ENCODE assay signal across 18 cellular contexts in the genomic region with DNA sequence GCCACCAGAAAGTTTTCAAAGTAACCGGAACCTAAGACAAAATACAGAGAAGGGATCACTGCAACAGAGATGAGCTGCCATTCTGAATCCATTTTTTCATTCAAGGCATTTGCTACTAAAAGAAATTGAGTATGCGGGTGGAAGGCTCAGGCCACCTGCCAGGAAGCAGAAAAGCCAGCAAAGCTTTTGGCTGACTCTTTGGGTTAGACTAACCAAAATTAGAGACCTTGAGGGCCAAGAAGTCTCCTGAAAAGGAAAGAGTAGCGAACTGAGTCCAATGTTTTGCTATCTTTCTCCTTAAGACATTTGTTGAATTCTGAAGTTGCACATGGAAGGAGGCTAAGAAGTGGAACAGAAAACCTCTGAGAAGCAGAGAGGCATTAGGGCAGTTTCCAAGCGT.
A peak's percentile ranks its signal among the peaks of the same experiment; 100 is the strongest.
DNase-seq lines count a peak whose midpoint lies in the region; ATAC-seq, FAIRE-seq and TF ChIP-seq lines count a peak whose summit lies in the region.
"Had no signal": no experiment of that assay in that cellular context is flagged by ENCODE, and none has a peak within 500 bp of the region (broad histone marks: within the 10 kb centered on the region; RNA-seq: fewer than 3 reads in every experiment).

No MANE protein-coding gene starts in this region.

- no peaks in the 10 kb centered on the region for H3K9me3 ChIP-seq in H1 (ENCODE audit: insufficient read depth in 2 of 2, low read depth in 1 of 2, low read length in 1 of 2)
- no peaks in the 10 kb centered on the region for H3K9me3 ChIP-seq in right cardiac atrium (ENCODE audit: control insufficient read depth, low read length)
- H3K9me3 ChIP-seq in aorta (ENCODE audit: control insufficient read depth, low read length): no peaks in the 10 kb centered on the region
- H3K9me3 ChIP-seq: A549, BLaER1, HAP-1 had no signal

- H3K27me3 ChIP-seq in H1 (replicated peaks in 1 of 4; ENCODE audit: control insufficient read depth in 3 of 4, extremely low read depth in 1 of 4, insufficient read depth in 3 of 4, low read length in 3 of 4): no peaks in the 10 kb centered on the region
- H3K27me3 ChIP-seq in right cardiac atrium (ENCODE audit: control insufficient read depth, insufficient read depth): no peaks in the 10 kb centered on the region
- H3K27me3 ChIP-seq in aorta (ENCODE audit: control insufficient read depth in 1 of 2, insufficient read depth in 2 of 2, low read length in 1 of 2): no peaks in the 10 kb centered on the region
- H3K27me3 ChIP-seq: BLaER1 had no signal

- no peak overlapping the region for H2BK120ac ChIP-seq in H1 (replicated peaks; ENCODE audit: low read depth, low read length)

- H2AK5ac ChIP-seq in H1 (ENCODE audit: low read depth, low read length): no peak overlapping the region

- WGBS in H1 (ENCODE audit: extremely low coverage in 1 of 2, insufficient coverage in 1 of 2, insufficient read length in 1 of 2, insufficient replicate concordance in 2 of 2, low coverage in 1 of 2, low lambda C conversion rate in 2 of 2, missing lambda C conversion rate in 1 of 2), 2 experiments: 86% methylated on average over 4 of the region's 4 CpGs; no CpG with 5 or more reads in 1 of the 2 experiments
- WGBS in right cardiac atrium: 72% methylated on average over 4 of the region's 4 CpGs
- WGBS in aorta, 2 donors: 43 to 46% methylated on average over 4 of the region's 4 CpGs

- no peak overlapping the region for H3K18ac ChIP-seq in H1 (ENCODE audit: extremely low read depth, low read length)

- no peaks in the 10 kb centered on the region for H3K79me1 ChIP-seq in H1 (ENCODE audit: low read depth, low read length)

- DNase-seq in Right ventricle myocardium inferior (ENCODE audit: missing footprints) (no peak), cardiac septum (ENCODE audit: low spot score) (no peak), H1 (ENCODE audit: low read depth in 1 of 2, low spot score in 2 of 2) (no peak), right cardiac atrium (peak; percentile 36 to 85 (median 68)), aorta (no peak), putamen (ENCODE audit: low spot score) (no peak), H4 (ENCODE audit: low spot score) (no peak)
- DNase-seq: CD4-positive, alpha-beta memory T cell; DMS153; DMS79; GDM1; GOT3 had no signal

- H3K27ac ChIP-seq in H1 (ENCODE audit: low read depth, low read length) (no peak overlapping the region), right cardiac atrium (ENCODE audit: low read length) (no peak overlapping the region), aorta (ENCODE audit: low read depth in 1 of 2, low read length in 2 of 2) (no peak overlapping the region)
- H3K27ac ChIP-seq: 22Rv1, A549, BLaER1 had no signal

- CTCF ChIA-PET in H1 (lab: Charles Lee; ENCODE audit: partially characterized antibody): interaction anchor here (1.2 to 1.5 kb wide), 3 partner anchors 11 to 148 kb away, joined by 3 to 6 read pairs (median 4); no protein-coding TSS in a partner anchor

- peak; percentile 44 for ATAC-seq in Right ventricle myocardium inferior
- ATAC-seq in right cardiac atrium: peak in 1 of 2 donors; percentile 67
- peak; percentile 47 for ATAC-seq in aorta (ENCODE audit: low FRiP score)
- ATAC-seq: A549 had no signal

- H3K14ac ChIP-seq in H1 (ENCODE audit: insufficient read length): no peak overlapping the region

- H3K9ac ChIP-seq in H1 (replicated peaks in 1 of 4; ENCODE audit: extremely low read depth in 1 of 4, low read depth in 3 of 4, low read length in 3 of 4): no peak overlapping the region
- H3K9ac ChIP-seq: BLaER1 had no signal

- no peak overlapping the region for H2BK15ac ChIP-seq in H1 (ENCODE audit: low read length)

- H4K8ac ChIP-seq in H1 (ENCODE audit: extremely low read depth, insufficient read depth, low read length): no peak overlapping the region

- no peak for TF ChIP-seq RAD21 in H1 (IDR thresholded peaks at IDR 0.05 in 1 of 2, conservative IDR thresholded peaks at IDR 0.05 in 1 of 2; ENCODE audit: low read depth in 2 of 2, low read length in 2 of 2)

- peak overlapping the region; percentile 46; the same call in 1 of the 2 replicates for H2AFZ ChIP-seq in H1 (ENCODE audit: low read length)

- no peak overlapping the region for H3K4me2 ChIP-seq in H1 (ENCODE audit: insufficient read depth in 1 of 2, low read depth in 2 of 2, low read length in 2 of 2)
- H3K4me2 ChIP-seq: A549, BLaER1 had no signal

- H3K56ac ChIP-seq in H1 (replicated peaks; ENCODE audit: insufficient read length, low read depth, low read length): no peak overlapping the region

- TF ChIP-seq POLR2A in H1 (IDR thresholded peaks at IDR 0.05; ENCODE audit: control extremely low read depth in 1 of 2, low read depth in 2 of 2, low read length in 2 of 2): no peak

- H3K23me2 ChIP-seq in H1 (ENCODE audit: low read depth, low read length): no peaks in the 10 kb centered on the region

- no peak overlapping the region for H3K23ac ChIP-seq in H1 (ENCODE audit: insufficient read length)

- intact Hi-C loops in Right ventricle myocardium inferior (cut with DNase I): no loop called here
- intact Hi-C loops in cardiac septum (cut with DNase I): no loop called here
- intact Hi-C loops in right cardiac atrium (cut with DNase I): no loop called here
- intact Hi-C loops in aorta (cut with DNase I): no loop called here

- FAIRE-seq in H1 (lab: Jason Lieb, UNC): no peak
- FAIRE-seq: A549, GM12892, GM18507 had no signal

- H2BK20ac ChIP-seq in H1 (ENCODE audit: low read length): no peak overlapping the region

- H4K20me1 ChIP-seq in H1 (replicated peaks in 1 of 2; ENCODE audit: control insufficient read depth in 1 of 2, insufficient read depth in 2 of 2, low read length in 2 of 2): no peaks in the 10 kb centered on the region
- H4K20me1 ChIP-seq: BLaER1 had no signal

- H3K4me3 ChIP-seq in H1 (ENCODE audit: extremely low read depth in 1 of 4, insufficient read depth in 2 of 4, low read depth in 3 of 4, low read length in 4 of 4): no peak overlapping the region
- H3K4me3 ChIP-seq in right cardiac atrium (ENCODE audit: low read length): no peak overlapping the region
- no peak overlapping the region for H3K4me3 ChIP-seq in aorta (ENCODE audit: low read length in 2 of 2)
- H3K4me3 ChIP-seq: A549, BLaER1, HAP-1 had no signal

- H4K91ac ChIP-seq in H1 (replicated peaks; ENCODE audit: insufficient read length, low read length): no peak overlapping the region

- H4K5ac ChIP-seq in H1 (ENCODE audit: insufficient read length, low read depth, low read length): no peak overlapping the region

- no peaks in the 10 kb centered on the region for H3K79me2 ChIP-seq in H1 (ENCODE audit: control insufficient read depth in 1 of 2, insufficient read depth in 2 of 2, low read length in 2 of 2)

- no peaks in the 10 kb centered on the region; a peak in 1 of 7 replicates for H3K4me1 ChIP-seq in H1 (replicated peaks in 1 of 4; ENCODE audit: control insufficient read depth in 3 of 4, insufficient read depth in 4 of 4, low read length in 3 of 4)
- peaks cover 3% of the 10 kb centered on the region for H3K4me1 ChIP-seq in right cardiac atrium (ENCODE audit: control insufficient read depth, insufficient read depth, low read length)
- H3K4me1 ChIP-seq in aorta (ENCODE audit: control insufficient read depth in 1 of 2, insufficient read depth in 2 of 2, low read length in 2 of 2): no peaks in the 10 kb centered on the region
- H3K4me1 ChIP-seq: A549, BLaER1 had no signal

- no peak for TF ChIP-seq CTCF in H1 (IDR thresholded peaks at IDR 0.05; ENCODE audit: control extremely low read depth in 1 of 3, insufficient read depth in 1 of 3, low read depth in 1 of 3, low read length in 3 of 3)

- no peak for TF ChIP-seq EP300 in H1 (IDR thresholded peaks at IDR 0.05; ENCODE audit: borderline replicate concordance in 1 of 2, low read depth in 2 of 2, low read length in 2 of 2)

- POLR2A ChIA-PET in H1 (lab: Charles Lee; ENCODE audit: partially characterized antibody): no interaction called here

- no peak overlapping the region for H2BK5ac ChIP-seq in H1 (ENCODE audit: low read depth, low read length)

- H2BK12ac ChIP-seq in H1 (ENCODE audit: low read depth, low read length): no peak overlapping the region

- H3K36me3 ChIP-seq in H1 (ENCODE audit: control insufficient read depth in 2 of 4, insufficient read depth in 4 of 4, low read length in 3 of 4): no peaks in the 10 kb centered on the region
- no peaks in the 10 kb centered on the region for H3K36me3 ChIP-seq in aorta (ENCODE audit: control insufficient read depth in 1 of 2, insufficient read depth in 2 of 2, low read length in 1 of 2)
- H3K36me3 ChIP-seq: BLaER1, HAP-1 had no signal

- no peak overlapping the region for H3K4ac ChIP-seq in H1 (replicated peaks; ENCODE audit: insufficient read length, low read depth, low read length)

TF ChIP-seq in H1, 55 proteins besides CTCF, POLR2A, EP300 and RAD21:
- TF ChIP-seq CEBPB (IDR thresholded peaks at IDR 0.05; ENCODE audit: low read depth, low read length) (no peak), MAFK (IDR thresholded peaks at IDR 0.05; ENCODE audit: low read depth, low read length) (no peak), PHF8 (conservative IDR thresholded peaks at IDR 0.05; ENCODE audit: low read depth, low read length) (no peak), ASH2L (IDR thresholded peaks at IDR 0.05; ENCODE audit: low read length) (no peak), KDM4A (IDR thresholded peaks at IDR 0.05; ENCODE audit: low read depth, low read length, severe bottlenecking) (no peak), CTBP2 (IDR thresholded peaks at IDR 0.05; ENCODE audit: borderline replicate concordance, insufficient read depth, insufficient read length, low read length) (no peak), NRF1 (IDR thresholded peaks at IDR 0.05; ENCODE audit: low read depth, low read length) (no peak), RFX5 (IDR thresholded peaks at IDR 0.05; ENCODE audit: borderline replicate concordance, low read depth, low read length) (no peak), BRCA1 (IDR thresholded peaks at IDR 0.05; ENCODE audit: low read depth, low read length) (no peak), BCL11A (IDR thresholded peaks at IDR 0.05; ENCODE audit: low read depth in 2 of 2, low read length in 2 of 2) (no peak), HDAC6 (IDR thresholded peaks at IDR 0.05; ENCODE audit: low read depth, low read length) (no peak), RBBP5 (IDR thresholded peaks at IDR 0.05; ENCODE audit: borderline replicate concordance, low read depth, low read length) (no peak), TEAD4 (IDR thresholded peaks at IDR 0.05; ENCODE audit: low read depth, low read length) (no peak), SIRT6 (IDR thresholded peaks at IDR 0.05; ENCODE audit: low read length) (no peak), POLR2AphosphoS5 (IDR thresholded peaks at IDR 0.05; ENCODE audit: low read depth, low read length) (no peak), SIX5 (IDR thresholded peaks at IDR 0.05; ENCODE audit: low read depth, low read length) (no peak), RNF2 (IDR thresholded peaks at IDR 0.05; ENCODE audit: borderline replicate concordance, low read depth, low read length, missing control alignments, poor library complexity, severe bottlenecking) (no peak), SP1 (IDR thresholded peaks at IDR 0.05; ENCODE audit: low read depth, low read length) (no peak)

Comparison
In these comparisons a context has a peak if more than half of its experiments do, and no peak if none do; other contexts are left out.
1. DNase-seq: peak in right cardiac atrium (3 of 3); none in Right ventricle myocardium inferior (single experiment), cardiac septum (single experiment), H1 (0 of 2), aorta (0 of 2), putamen (single experiment) and H4 (single experiment).